ENCODE assay signal across 1 cellular context in genomic region chr5:173875189-173875588, GRCh38.
A peak's percentile ranks its signal among the peaks of the same experiment; 100 is the strongest.
TF ChIP-seq lines count a peak whose summit lies in the region.

No MANE protein-coding gene starts in this region.

TF ChIP-seq in K562, 482 proteins besides CTCF, POLR2A, EP300 and RAD21:
- TF ChIP-seq KDM1A (IDR thresholded peaks at IDR 0.05) (no peak), MEIS2 (IDR thresholded peaks at IDR 0.05; ENCODE audit: partially characterized antibody) (peak; percentile 42)
